8 cellular contexts compared by ENCODE assay signal in genomic region chr9:62801372-62801811, GRCh38.
DNase-seq lines count a peak whose midpoint lies in the region; ATAC-seq and TF ChIP-seq lines count a peak whose summit lies in the region.
"Not testable (repeated sequence)": the region's sequence is repeated elsewhere in the genome, so short reads cannot be mapped to it uniquely, and the experiment has no call there.

No MANE protein-coding gene starts in this region.

- WGBS in right lobe of liver (ENCODE audit: insufficient coverage, low coverage, low lambda C conversion rate, missing lambda C conversion rate), result 7% methylated on average over 15 of the region's 15 CpGs

- H3K27ac ChIP-seq in breast epithelium (peak overlapping the region; percentile 81 to 86), right lobe of liver (peak overlapping the region in 1 of 3 donors; percentile 1)
- H3K27ac ChIP-seq in tibial artery, result not testable (repeated sequence)

- intact Hi-C loops in breast epithelium (cut with DNase I; ENCODE audit: low total_unique reads); right lobe of liver (cut with DNase I); posterior cingulate gyrus (cut with DNase I); tibial artery (cut with DNase I; ENCODE audit: low total_unique reads): not testable (repeated sequence)

- peak overlapping the region; percentile 68 for H3K4me3 ChIP-seq in MG63
- peak overlapping the region; percentile 49 to 71 (median 53) for H3K4me3 ChIP-seq in breast epithelium
- peak overlapping the region in 1 of 3 donors; percentile 41 for H3K4me3 ChIP-seq in right lobe of liver
- H3K4me3 ChIP-seq in tibial artery, result peak overlapping the region; percentile 41 to 52

- H3K36me3 ChIP-seq in MG63, breast epithelium, right lobe of liver, tibial artery: not testable (repeated sequence)

- H3K27me3 ChIP-seq in MG63, result not testable (repeated sequence)
- H3K27me3 ChIP-seq in breast epithelium (peaks cover 20 to 41% of the 10 kb centered on the region in 2 donors), right lobe of liver (peaks cover 0 to 48% of the 10 kb centered on the region in 2 donors), tibial artery (peaks cover 3 to 65% of the 10 kb centered on the region in 2 donors)

- TF ChIP-seq CTCF in breast epithelium (IDR thresholded peaks at IDR 0.05); right lobe of liver (IDR thresholded peaks at IDR 0.05); tibial artery (IDR thresholded peaks at IDR 0.05): not testable (repeated sequence)

- peak; percentile 42 to 52 (median 47) for ATAC-seq in right lobe of liver

- not testable (repeated sequence) for H3K9me3 ChIP-seq in MG63, breast epithelium, right lobe of liver, tibial artery

- DNase-seq in ELF-1 (ENCODE audit: low read depth, low spot score) (peak; percentile 59), MG63 (peak; percentile 47), globus pallidus (ENCODE audit: low spot score) (peak; percentile 53), right lobe of liver (peak; percentile 40 to 66 (median 59)), posterior cingulate gyrus (peak in 6 of 10 donors; percentile 34 to 85 (median 56)), tibial artery (peak; percentile 35 to 71)
- peak; percentile 74 for DNase-seq in activated CD8-positive, alpha-beta memory T cell treated with anti-CD3 and anti-CD28 coated beads for 24 hours
- not testable (repeated sequence) for DNase-seq in breast epithelium (ENCODE audit: low spot score in 2 of 2)

- TF ChIP-seq POLR2A in breast epithelium (IDR thresholded peaks at IDR 0.05); right lobe of liver (IDR thresholded peaks at IDR 0.05): not testable (repeated sequence)

- H3K4me1 ChIP-seq in breast epithelium (peaks cover 3 to 11% of the 10 kb centered on the region in 2 donors), right lobe of liver (peaks cover 0 to 10% (median 0%) of the 10 kb centered on the region in 4 donors), tibial artery (peaks cover 0 to 27% (median 18%) of the 10 kb centered on the region in 4 donors)
